16 cellular contexts compared by ENCODE assay signal in genomic region chr14:59310644-59311043, GRCh38.
DNase-seq lines count a peak whose midpoint lies in the region; ATAC-seq and TF ChIP-seq lines count a peak whose summit lies in the region.
"Had no signal": no experiment of that assay in that cellular context is flagged by ENCODE, and none has a peak within 500 bp of the region (broad histone marks: within the 10 kb centered on the region; RNA-seq: fewer than 3 reads in every experiment).

No MANE protein-coding gene starts in this region.

- no peak for TF ChIP-seq CTCF in LNCaP clone FGC (IDR thresholded peaks at IDR 0.05; ENCODE audit: control insufficient read depth, extremely low read depth, insufficient read depth)

- H3K27me3 Mint-ChIP-seq in activated naive CD8-positive, alpha-beta T cell treated with anti-CD3 and anti-CD28 coated beads for 36 hours: no peaks in the 10 kb centered on the region

- no peak for ATAC-seq in HG02623 (IDR thresholded peaks at IDR 0.05; ENCODE audit: unreplicated experiment)
- ATAC-seq: heart right ventricle, left cardiac atrium had no signal

- no peak overlapping the region for H3K4me3 Mint-ChIP-seq in activated naive CD8-positive, alpha-beta T cell treated with anti-CD3 and anti-CD28 coated beads for 36 hours

- no peaks in the 10 kb centered on the region for H3K36me3 Mint-ChIP-seq in activated naive CD8-positive, alpha-beta T cell treated with anti-CD3 and anti-CD28 coated beads for 36 hours

- no peaks in the 10 kb centered on the region for H4K20me1 ChIP-seq in BLaER1 treated with 17β-estradiol and CSF1 and Interleukin-3, amounts not matched to agents 10 nM and 100 nM

- no peak overlapping the region for H2AK5ac ChIP-seq in mesenchymal stem cell (ENCODE audit: low read length, severe bottlenecking)

- H2BK15ac ChIP-seq in mesenchymal stem cell (ENCODE audit: low read depth, poor library complexity, severe bottlenecking): no peak overlapping the region

- H3K23ac ChIP-seq in mesenchymal stem cell (ENCODE audit: low read length in 2 of 2): no peak overlapping the region

- H3K9ac ChIP-seq in BLaER1 treated with 17β-estradiol and CSF1 and Interleukin-3, amounts not matched to agents 10 nM and 100 nM: no peak overlapping the region
- no peak overlapping the region for H3K9ac ChIP-seq in mesenchymal stem cell (ENCODE audit: low read length)

- no peak overlapping the region for H4K8ac ChIP-seq in mesenchymal stem cell (ENCODE audit: low read length)

- no peaks in the 10 kb centered on the region for H3K9me3 ChIP-seq in BLaER1 treated with 17β-estradiol and CSF1 and Interleukin-3, amounts not matched to agents 10 nM and 100 nM (replicated peaks in 1 of 11)
- H3K9me3 ChIP-seq in mesenchymal stem cell (ENCODE audit: control insufficient read depth, low read length): peaks cover 13% of the 10 kb centered on the region
- H3K9me3 ChIP-seq: heart right ventricle, SJCRH30 had no signal

- H3K4me2 ChIP-seq in BLaER1 treated with 17β-estradiol and CSF1 and Interleukin-3, amounts not matched to agents 10 nM and 100 nM: peak overlapping the region; percentile 20 to 71 (median 52); a peak in 20 of 22 replicates
- no peak overlapping the region for H3K4me2 ChIP-seq in mesenchymal stem cell (ENCODE audit: low read length, poor library complexity, severe bottlenecking)

- H3K18ac ChIP-seq in mesenchymal stem cell (ENCODE audit: low read depth in 1 of 2, low read length in 2 of 2): no peak overlapping the region

- no peak overlapping the region for H3K14ac ChIP-seq in mesenchymal stem cell (ENCODE audit: low read length in 2 of 2)

- peaks cover 2% of the 10 kb centered on the region for H3K4me1 Mint-ChIP-seq in activated naive CD8-positive, alpha-beta T cell treated with anti-CD3 and anti-CD28 coated beads for 36 hours

- H3K79me1 ChIP-seq in mesenchymal stem cell (replicated peaks; ENCODE audit: low read length, poor library complexity, severe bottlenecking): peaks cover 8% of the 10 kb centered on the region

- H3K4me1 ChIP-seq in BLaER1 treated with 17β-estradiol and CSF1 and Interleukin-3, amounts not matched to agents 10 nM and 100 nM: peaks cover 25 to 63% (median 50%) of the 10 kb centered on the region in 10 experiments; a peak in 19 of 20 replicates
- peaks cover 4% of the 10 kb centered on the region for H3K4me1 ChIP-seq in mesenchymal stem cell (ENCODE audit: control insufficient read depth, insufficient read depth, low read depth, low read length)
- H3K4me1 ChIP-seq: SJCRH30 had no signal

- H3K27me3 ChIP-seq in BLaER1 treated with 17β-estradiol and CSF1 and Interleukin-3, amounts not matched to agents 10 nM and 100 nM: peaks cover 0 to 8% (median 0%) of the 10 kb centered on the region in 11 experiments; a peak in 2 of 22 replicates
- H3K27me3 ChIP-seq in mesenchymal stem cell (ENCODE audit: control insufficient read depth in 1 of 2, insufficient read depth in 1 of 2, low read length in 2 of 2): no peaks in the 10 kb centered on the region
- H3K27me3 ChIP-seq: heart right ventricle, SJCRH30 had no signal

- no peaks in the 10 kb centered on the region for H3K36me3 ChIP-seq in BLaER1 treated with 17β-estradiol and CSF1 and Interleukin-3, amounts not matched to agents 10 nM and 100 nM
- peaks cover 0 to 4% of the 10 kb centered on the region in 2 experiments for H3K36me3 ChIP-seq in mesenchymal stem cell (ENCODE audit: control insufficient read depth in 1 of 2, insufficient read depth in 2 of 2, low read depth in 1 of 2, low read length in 2 of 2)
- H3K36me3 ChIP-seq: heart right ventricle, SJCRH30 had no signal

- WGBS in mesenchymal stem cell: 14% methylated on average over 2 of the region's 3 CpGs

- no peaks in the 10 kb centered on the region for H3K9me3 Mint-ChIP-seq in activated naive CD8-positive, alpha-beta T cell treated with anti-CD3 and anti-CD28 coated beads for 36 hours

- no peak overlapping the region for H2AFZ ChIP-seq in mesenchymal stem cell (ENCODE audit: low read depth, low read length)

- H4K91ac ChIP-seq in mesenchymal stem cell (ENCODE audit: low read length): no peak overlapping the region

- peak; percentile 14 for DNase-seq in LNCaP clone FGC (ENCODE audit: low read depth)
- peak; percentile 74 for DNase-seq in amniotic epithelial cell (ENCODE audit: low read depth)
- DNase-seq in mesenchymal stem cell: peak; percentile 77
- DNase-seq in caudate nucleus (lab: John Stamatoyannopoulos, UW): no peak
- DNase-seq in activated naive CD8-positive, alpha-beta T cell treated with anti-CD3 and anti-CD28 coated beads for 36 hours: no peak
- no peak for DNase-seq in activated naive CD4-positive, alpha-beta T cell treated with Interleukin-2 at 50 U/mL for 16 hours
- DNase-seq: ACHN; activated CD4-positive, alpha-beta T cell treated with anti-CD3 and anti-CD28 coated beads, Interleukin-2, amount 50 U/mL, for 1 hour; activated T-cell treated with anti-CD3 and anti-CD28 coated beads, Interleukin-2, amount 50 U/mL, for 48 hours; amniotic stem cell; heart right ventricle; left cardiac atrium; SJCRH30; stimulated activated CD4-positive, alpha-beta T cell treated with anti-CD3 and anti-CD28 coated beads, Interleukin-15, amount 100 ng/mL, for 24 hours had no signal

- no peak overlapping the region for H3K27ac Mint-ChIP-seq in activated naive CD8-positive, alpha-beta T cell treated with anti-CD3 and anti-CD28 coated beads for 36 hours

- no peak overlapping the region for H3K4me3 ChIP-seq in BLaER1 treated with 17β-estradiol and CSF1 and Interleukin-3, amounts not matched to agents 10 nM and 100 nM
- H3K4me3 ChIP-seq in LNCaP clone FGC (ENCODE audit: low read depth, low read length): no peak overlapping the region
- H3K4me3 ChIP-seq in mesenchymal stem cell (ENCODE audit: insufficient read depth in 1 of 2, low read depth in 1 of 2, low read length in 2 of 2): no peak overlapping the region
- H3K4me3 ChIP-seq: heart right ventricle, SJCRH30 had no signal

- no peak overlapping the region for H2BK5ac ChIP-seq in mesenchymal stem cell (ENCODE audit: low read depth, low read length, poor library complexity, severe bottlenecking)

- H2BK120ac ChIP-seq in mesenchymal stem cell (ENCODE audit: low read depth, low read length): no peak overlapping the region

- no peak overlapping the region for H3K4ac ChIP-seq in mesenchymal stem cell (ENCODE audit: low read depth in 1 of 2, low read length in 2 of 2)

- H3K27ac ChIP-seq in BLaER1 treated with 17β-estradiol and CSF1 and Interleukin-3, amounts not matched to agents 10 nM and 100 nM: peak overlapping the region in 2 of 11 experiments; percentile 28 to 38; a peak in 2 of 22 replicates
- H3K27ac ChIP-seq in mesenchymal stem cell (ENCODE audit: low read length, poor library complexity, severe bottlenecking): no peak overlapping the region
- H3K27ac ChIP-seq in caudate nucleus (ENCODE audit: low read depth, low read length): no peak overlapping the region
- H3K27ac ChIP-seq: SJCRH30 had no signal

- no peak overlapping the region for H2BK12ac ChIP-seq in mesenchymal stem cell (ENCODE audit: low read length in 2 of 2)

Comparison
In these comparisons a context has a peak if more than half of its experiments do, and no peak if none do; other contexts are left out.
1. DNase-seq: peak in LNCaP clone FGC (single experiment), amniotic epithelial cell (single experiment) and mesenchymal stem cell (single experiment); none in caudate nucleus (0 of 61), activated naive CD8-positive, alpha-beta T cell treated with anti-CD3 and anti-CD28 coated beads for 36 hours (single experiment) and activated naive CD4-positive, alpha-beta T cell treated with Interleukin-2 at 50 U/mL for 16 hours (single experiment).